ENCODE assay signal across 13 cellular contexts in genomic region chr2:68806511-68807109, GRCh38.
DNase-seq lines count a peak whose midpoint lies in the region; ATAC-seq and TF ChIP-seq lines count a peak whose summit lies in the region.
"Had no signal": no experiment of that assay in that cellular context is flagged by ENCODE, and none has a peak within 500 bp of the region (broad histone marks: within the 10 kb centered on the region; RNA-seq: fewer than 3 reads in every experiment).

No MANE protein-coding gene starts in this region.

- CTCF ChIA-PET in CD4-positive, alpha-beta T cell (lab: Charles Lee) = no interaction called here
- CTCF ChIA-PET in naive thymus-derived CD4-positive, alpha-beta T cell (lab: Charles Lee) = no interaction called here

- TF ChIP-seq CTCF in CD4-positive, alpha-beta T cell (IDR thresholded peaks at IDR 0.05) = no peak
- no peak for TF ChIP-seq CTCF in cardiac fibroblast (IDR thresholded peaks at IDR 0.05; ENCODE audit: low read depth, low read length)

- peaks cover 16 to 26% of the 10 kb centered on the region in 2 donors for H3K4me1 ChIP-seq in naive thymus-derived CD4-positive, alpha-beta T cell (ENCODE audit: control insufficient read depth in 2 of 2, insufficient read depth in 2 of 2, low read length in 2 of 2)

- H3K9me3 ChIP-seq in CD4-positive, alpha-beta T cell (ENCODE audit: control insufficient read depth, low read length) = no peaks in the 10 kb centered on the region
- H3K9me3 ChIP-seq in naive thymus-derived CD4-positive, alpha-beta T cell (ENCODE audit: control insufficient read depth in 2 of 3, low read length in 3 of 3) = no peaks in the 10 kb centered on the region

- no peak for ATAC-seq in CD4-positive, alpha-beta T cell (ENCODE audit: poor library complexity)
- peak; percentile 76 for ATAC-seq in naive thymus-derived CD4-positive, alpha-beta T cell
- ATAC-seq in HG03045 (IDR thresholded peaks at IDR 0.05; ENCODE audit: unreplicated experiment) = no peak
- ATAC-seq: activated CD4-positive, alpha-beta T cell treated with anti-CD3 and anti-CD28 coated beads for 36 hours had no signal

- H3K4me3 Mint-ChIP-seq in CD4-positive, alpha-beta T cell = no peak overlapping the region
- no peak overlapping the region for H3K4me3 Mint-ChIP-seq in naive thymus-derived CD4-positive, alpha-beta T cell
- H3K4me3 Mint-ChIP-seq: activated CD4-positive, alpha-beta T cell treated with anti-CD3 and anti-CD28 coated beads for 36 hours had no signal

- no peak overlapping the region for H3K4me3 ChIP-seq in cardiac fibroblast (replicated peaks in 1 of 2; ENCODE audit: low read depth in 2 of 2, low read length in 2 of 2)
- no peak overlapping the region for H3K4me3 ChIP-seq in naive thymus-derived CD4-positive, alpha-beta T cell (ENCODE audit: low read length)

- peaks cover 54% of the 10 kb centered on the region for H3K36me3 Mint-ChIP-seq in CD4-positive, alpha-beta T cell (ENCODE audit: low read depth)
- H3K36me3 Mint-ChIP-seq in naive thymus-derived CD4-positive, alpha-beta T cell = peaks cover 20 to 56% (median 45%) of the 10 kb centered on the region in 5 donors

- no peaks in the 10 kb centered on the region for H3K27me3 Mint-ChIP-seq in CD4-positive, alpha-beta T cell
- no peaks in the 10 kb centered on the region for H3K27me3 Mint-ChIP-seq in naive thymus-derived CD4-positive, alpha-beta T cell
- H3K27me3 Mint-ChIP-seq: activated CD4-positive, alpha-beta T cell treated with anti-CD3 and anti-CD28 coated beads for 36 hours had no signal

- peak overlapping the region; percentile 33 for H3K27ac ChIP-seq in CD4-positive, alpha-beta T cell (ENCODE audit: low read depth, low read length)
- H3K27ac ChIP-seq in naive thymus-derived CD4-positive, alpha-beta T cell (ENCODE audit: low read depth, low read length) = no peak overlapping the region

- no peak for DNase-seq in CD4-positive, alpha-beta T cell
- DNase-seq in MV-4-11 (lab: John Stamatoyannopoulos, UW) (peak; percentile 45), cardiac fibroblast (ENCODE audit: low read depth in 2 of 2) (peak; percentile 58 to 80), NCI-H1048 (lab: John Stamatoyannopoulos, UW) (no peak), midbrain (lab: John Stamatoyannopoulos, UW) (no peak), NOMO-1 treated with DMSO at 0.1 percent for 48 hours (lab: John Stamatoyannopoulos, UW; ENCODE audit: unreplicated experiment) (no peak)
- no peak for DNase-seq in naive thymus-derived CD4-positive, alpha-beta T cell
- DNase-seq: activated CD4-positive, alpha-beta T cell treated with anti-CD3 and anti-CD28 coated beads for 36 hours; activated naive CD4-positive, alpha-beta T cell treated with anti-CD3 and anti-CD28 coated beads, Interleukin-2, amount 50 U/mL, for 16 hours; left cardiac atrium; Right ventricle myocardium superior; substantia nigra had no signal

- H3K27ac Mint-ChIP-seq in CD4-positive, alpha-beta T cell = peak overlapping the region; percentile 83
- H3K27ac Mint-ChIP-seq in naive thymus-derived CD4-positive, alpha-beta T cell = peak overlapping the region in 7 of 9 donors; percentile 13 to 92 (median 77)

- H3K9me3 Mint-ChIP-seq in CD4-positive, alpha-beta T cell = no peaks in the 10 kb centered on the region
- no peaks in the 10 kb centered on the region for H3K9me3 Mint-ChIP-seq in naive thymus-derived CD4-positive, alpha-beta T cell

- H3K27me3 ChIP-seq in CD4-positive, alpha-beta T cell (ENCODE audit: control insufficient read depth, insufficient read depth, low read length) = no peaks in the 10 kb centered on the region
- no peaks in the 10 kb centered on the region for H3K27me3 ChIP-seq in naive thymus-derived CD4-positive, alpha-beta T cell (ENCODE audit: control insufficient read depth in 2 of 2, insufficient read depth in 2 of 2, low read length in 2 of 2)

- POLR2A ChIA-PET in CD4-positive, alpha-beta T cell (lab: Charles Lee) = no interaction called here
- POLR2A ChIA-PET in naive thymus-derived CD4-positive, alpha-beta T cell (lab: Charles Lee) = interaction anchor here (1.8 kb wide), 1 partner anchor 39 kb away, joined by 7 read pairs; no protein-coding TSS in a partner anchor

- H3K4me1 Mint-ChIP-seq in CD4-positive, alpha-beta T cell (ENCODE audit: low read depth) = peaks cover 68% of the 10 kb centered on the region
- peaks cover 29 to 71% (median 53%) of the 10 kb centered on the region in 7 donors for H3K4me1 Mint-ChIP-seq in naive thymus-derived CD4-positive, alpha-beta T cell

- H3K36me3 ChIP-seq in naive thymus-derived CD4-positive, alpha-beta T cell (ENCODE audit: control insufficient read depth in 2 of 3, insufficient read depth in 3 of 3, low read length in 3 of 3) = peaks cover 48 to 79% (median 60%) of the 10 kb centered on the region in 3 experiments

- intact Hi-C loops in CD4-positive, alpha-beta T cell (cut with DNase I, micrococcal nuclease) = no loop called here
- intact Hi-C loops in naive thymus-derived CD4-positive, alpha-beta T cell (cut with micrococcal nuclease) = no loop called here

Comparison
In these comparisons a context has a peak if more than half of its experiments do, and no peak if none do; other contexts are left out.
1. DNase-seq: peak in MV-4-11 (single experiment) and cardiac fibroblast (2 of 2); none in CD4-positive, alpha-beta T cell (0 of 10), naive thymus-derived CD4-positive, alpha-beta T cell (0 of 9), NCI-H1048 (single experiment), midbrain (single experiment) and NOMO-1 treated with DMSO at 0.1 percent for 48 hours (single experiment).